ENCODE assay signal across 8 cellular contexts in the genomic region with DNA sequence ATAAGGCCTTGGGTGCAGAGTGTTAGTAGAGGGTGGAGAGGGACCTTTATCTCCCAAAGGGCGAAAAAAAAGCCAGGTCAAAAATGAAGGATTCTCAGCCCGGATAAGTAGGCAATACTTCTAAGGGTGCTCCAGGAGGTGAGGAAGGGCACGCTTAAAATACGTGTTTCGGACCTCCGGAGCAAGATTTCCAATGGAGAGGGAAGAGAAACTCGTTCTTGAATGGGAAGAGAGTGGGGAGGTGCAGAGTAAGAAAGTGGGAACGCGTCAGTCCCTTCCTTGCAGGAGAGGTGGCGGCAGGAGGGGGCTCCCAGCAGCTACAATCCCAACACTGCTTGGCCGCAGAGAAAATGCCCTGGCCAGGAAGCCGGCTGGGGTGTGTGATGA. TPM values are rescaled to one million over a fixed set of nuclear protein-coding genes. Genes with fewer than 3 reads are reported as not detected.
A peak's percentile ranks its signal among the peaks of the same experiment; 100 is the strongest.
DNase-seq lines count a peak whose midpoint lies in the region; ATAC-seq and TF ChIP-seq lines count a peak whose summit lies in the region.

No MANE protein-coding gene starts in this region.

- H3K4me3 ChIP-seq in OCI-LY7 (ENCODE audit: low read depth, low read length, poor library complexity, severe bottlenecking) (peak overlapping the region; percentile 77), osteoblast (ENCODE audit: insufficient read depth, low read length) (peak overlapping the region; percentile 94)

- H3K4me2 ChIP-seq in OCI-LY7 (ENCODE audit: low read length) (peak overlapping the region; percentile 81), osteoblast (ENCODE audit: insufficient read depth, low read length) (peak overlapping the region; percentile 98)

- peak; percentile 17 for ATAC-seq in GM19023 (IDR thresholded peaks at IDR 0.05; ENCODE audit: unreplicated experiment)
- no peak for ATAC-seq in HG02610 (IDR thresholded peaks at IDR 0.05; ENCODE audit: unreplicated experiment)
- no peak for ATAC-seq in HG03280 (IDR thresholded peaks at IDR 0.05; ENCODE audit: unreplicated experiment)
- no peak for ATAC-seq in GM19351 (IDR thresholded peaks at IDR 0.05; ENCODE audit: unreplicated experiment)

- H3K9me3 ChIP-seq in OCI-LY7 (ENCODE audit: low read length) (no peaks in the 10 kb centered on the region), osteoblast (ENCODE audit: low read depth, low read length) (no peaks in the 10 kb centered on the region)

- peak overlapping the region; percentile 33; the same call in 1 of the 2 replicates for H2AFZ ChIP-seq in OCI-LY7 (ENCODE audit: low read length)
- peak overlapping the region; percentile 87 for H2AFZ ChIP-seq in osteoblast (ENCODE audit: low read length)

- TSS peak; percentile 31 for BruUV-seq in OCI-LY7 (replicated peaks; lab: Mats Ljungman, UMichigan)

- no peaks in the 10 kb centered on the region for H3K9me2 ChIP-seq in OCI-LY7 (ENCODE audit: insufficient read depth, low read length)

- peaks cover 24% of the 10 kb centered on the region for H3K79me2 ChIP-seq in OCI-LY7 (ENCODE audit: insufficient read depth, low read depth, low read length)
- peaks cover 33% of the 10 kb centered on the region for H3K79me2 ChIP-seq in osteoblast (ENCODE audit: insufficient read depth, low read length)

- CTCF ChIA-PET in OCI-LY7 (lab: Charles Lee; ENCODE audit: unreplicated experiment): no interaction called here

- peaks cover 4% of the 10 kb centered on the region; the same call in 1 of the 2 replicates for H4K20me1 ChIP-seq in OCI-LY7 (ENCODE audit: insufficient read depth, low read length)
- peaks cover 16% of the 10 kb centered on the region for H4K20me1 ChIP-seq in osteoblast (ENCODE audit: insufficient read depth, low read length)

- H3K27me3 ChIP-seq in osteoblast (ENCODE audit: insufficient read depth, low read length): peaks cover 5% of the 10 kb centered on the region

- DNase-seq in OCI-LY7 (ENCODE audit: low spot score) (no peak), epithelial cell of prostate (ENCODE audit: low read depth, low spot score) (no peak), osteoblast (ENCODE audit: insufficient read length, low spot score, missing footprints) (no peak), NCI-H526 (lab: John Stamatoyannopoulos, UW) (no peak)

- H3K4me1 ChIP-seq in OCI-LY7 (ENCODE audit: insufficient read depth, low read length, poor library complexity, severe bottlenecking) (peaks cover 26% of the 10 kb centered on the region), osteoblast (ENCODE audit: insufficient read depth, low read length) (peaks cover 14% of the 10 kb centered on the region)

- intact Hi-C loops in OCI-LY7 (cut with micrococcal nuclease; ENCODE audit: unreplicated experiment): no loop called here

- POLR2A ChIA-PET in OCI-LY7 (lab: Charles Lee): interaction anchor here (1.3 kb wide), 1 partner anchor 10 kb away, joined by 5 read pairs; no protein-coding TSS in a partner anchor

- peak overlapping the region; percentile 12 for H3K27ac ChIP-seq in OCI-LY7 (ENCODE audit: low read depth, low read length, poor library complexity, severe bottlenecking)
- H3K27ac ChIP-seq in epithelial cell of prostate: peak overlapping the region; percentile 90
- H3K27ac ChIP-seq in osteoblast (ENCODE audit: low read depth, low read length): peak overlapping the region; percentile 77

- no peak for TF ChIP-seq CTCF in OCI-LY7 (conservative IDR thresholded peaks at IDR 0.05; ENCODE audit: low read length)
- TF ChIP-seq CTCF in osteoblast (IDR thresholded peaks at IDR 0.05; ENCODE audit: extremely low read depth, low read depth, low read length): no peak

- H3K36me3 ChIP-seq in OCI-LY7 (ENCODE audit: insufficient read depth, low read length): peaks cover 38% of the 10 kb centered on the region
- peaks cover 13% of the 10 kb centered on the region for H3K36me3 ChIP-seq in osteoblast (ENCODE audit: insufficient read depth, low read length)

RNA-seq across cellular contexts. Expression of a gene that starts 0.6 kb away (rescaled TPM):
- total RNA-seq in OCI-LY7 (2014; rRNA removed; shearing (Covaris generic)): 24.8 and 29.9 TPM in 2 replicates
- total RNA-seq in OCI-LY7 (2022) (38.3 and 38.8 TPM in 2 replicates), osteoblast (61.3 and 63.7 TPM in 2 replicates)

RNA-seq across cellular contexts. Expression of a gene that starts 46.7 kb away (rescaled TPM):
- total RNA-seq in OCI-LY7 (2014; rRNA removed; shearing (Covaris generic)): not detected in 2 replicates
- not detected in 2 replicates for total RNA-seq in OCI-LY7 (2022)
- 0.29 TPM in 1 of 2 replicates, not detected in the other for total RNA-seq in osteoblast

RNA-seq across cellular contexts. Expression of a gene that starts 50.2 kb away (rescaled TPM):
- total RNA-seq in OCI-LY7 (2014; rRNA removed; shearing (Covaris generic)): 37.1 and 38.3 TPM in 2 replicates
- total RNA-seq in OCI-LY7 (2022) (32.3 and 33.3 TPM in 2 replicates), osteoblast (53.6 and 57.8 TPM in 2 replicates)

Comparison
In these comparisons a context has a peak if more than half of its experiments do, and no peak if none do; other contexts are left out.
1. H3K27ac ChIP-seq: peak in every context shown above with its lines; median percentile 90 in epithelial cell of prostate; 77 in osteoblast; 12 in OCI-LY7.